8 cellular contexts compared by ENCODE assay signal in genomic region chr22:45163074-45163416, GRCh38. TPM values are rescaled to one million over a fixed set of nuclear protein-coding genes. Genes with fewer than 3 reads are reported as not detected.
DNase-seq lines count a peak whose midpoint lies in the region; ATAC-seq, FAIRE-seq and TF ChIP-seq lines count a peak whose summit lies in the region.

No MANE protein-coding gene starts in this region.

- H3K4me1 ChIP-seq in A549 (peaks cover 50% of the 10 kb centered on the region), iPS-20b (ENCODE audit: insufficient read depth, low read length) (peaks cover 21% of the 10 kb centered on the region), small intestine (ENCODE audit: control insufficient read depth in 2 of 2, insufficient read depth in 1 of 2, low read depth in 1 of 2, low read length in 1 of 2) (peaks cover 2 to 11% of the 10 kb centered on the region in 2 donors)

- H3K27me3 ChIP-seq in iPS-20b (ENCODE audit: insufficient read depth, low read length) (no peaks in the 10 kb centered on the region), small intestine (ENCODE audit: control insufficient read depth in 2 of 2, insufficient read depth in 2 of 2, low read length in 2 of 2) (no peaks in the 10 kb centered on the region)

- POLR2A ChIA-PET in A549 (lab: Yijun Ruan, JAX), result interaction anchor here (0.7 to 1.5 kb wide), 3 partner anchors 11 to 83 kb away, joined by 3 to 11 read pairs (median 5); no protein-coding TSS in a partner anchor

- peak overlapping the region; percentile 84 for H3K4me2 ChIP-seq in A549

- WGBS in A549 (ENCODE audit: missing lambda C conversion rate), result 5% methylated on average over 10 of the region's 11 CpGs
- WGBS in small intestine, 3 donors, result 4 to 8% (median 6%) methylated on average over 10 to 11 of the region's 11 CpGs

- H3K27ac ChIP-seq in A549 (peak overlapping the region; percentile 93 to 97), iPS-20b (ENCODE audit: low read length) (peak overlapping the region; percentile 78), small intestine (ENCODE audit: low read depth in 1 of 2, low read length in 1 of 2) (peak overlapping the region; percentile 73 to 99)

- in situ Hi-C loops in astrocyte of the cerebellum (cut with HindIII; ENCODE audit: low sequenced_read_pairs), result no loop called here

- peak overlapping the region; percentile 95 for H3K9ac ChIP-seq in iPS-20b (ENCODE audit: low read depth, low read length)

- TF ChIP-seq RAD21 in A549 (conservative IDR thresholded peaks at IDR 0.05 in 1 of 2, IDR thresholded peaks at IDR 0.05 in 1 of 2), result no peak

- no peak for TF ChIP-seq POLR2A in A549 (IDR thresholded peaks at IDR 0.05; ENCODE audit: low read length)

- ATAC-seq in A549 (peak; percentile 51 to 65; a peak in 5 of 6 replicates), GM21576 (IDR thresholded peaks at IDR 0.05; ENCODE audit: unreplicated experiment) (no peak), HG02840 (IDR thresholded peaks at IDR 0.05; ENCODE audit: low FRiP score, unreplicated experiment) (no peak)

- H3K4me3 ChIP-seq in A549, result peak overlapping the region; percentile 74
- H3K4me3 ChIP-seq in GM12865 (ENCODE audit: low read depth, low read length), result peak overlapping the region; percentile 73
- peak overlapping the region; percentile 55 for H3K4me3 ChIP-seq in astrocyte of the cerebellum (ENCODE audit: low read depth, low read length)
- peak overlapping the region; percentile 98 for H3K4me3 ChIP-seq in iPS-20b (ENCODE audit: low read length)
- H3K4me3 ChIP-seq in small intestine (ENCODE audit: low read depth in 1 of 2, low read length in 2 of 2), result peak overlapping the region; percentile 67 to 98

- FAIRE-seq in A549 (lab: Jason Lieb, UNC) (no peak), small intestine (lab: Jason Lieb, UNC) (no peak)

- no peak for TF ChIP-seq EP300 in A549 (IDR thresholded peaks at IDR 0.05)

- peak; percentile 8 to 32 for DNase-seq in A549 (ENCODE audit: low read depth in 1 of 2, low spot score in 1 of 2)
- DNase-seq in GM12865 (ENCODE audit: low read depth), result peak; percentile 41
- peak; percentile 16 for DNase-seq in M059J (ENCODE audit: low read depth)
- no peak for DNase-seq in astrocyte of the cerebellum (ENCODE audit: low read depth)
- DNase-seq in small intestine, result peak; percentile 36

- H3K36me3 ChIP-seq in iPS-20b (ENCODE audit: insufficient read depth, low read depth, low read length) (peaks cover 25% of the 10 kb centered on the region), small intestine (ENCODE audit: control insufficient read depth in 2 of 2, insufficient read depth in 2 of 2, low read length in 2 of 2) (peaks cover 0 to 4% of the 10 kb centered on the region in 2 donors)

- CTCF ChIA-PET in A549 (lab: Yijun Ruan, JAX), result interaction anchor here (0.6 to 1.5 kb wide), 5 partner anchors 10 to 100 kb away, joined by 3 to 5 read pairs (median 3); no protein-coding TSS in a partner anchor

- H3K9me3 ChIP-seq in A549, result no peaks in the 10 kb centered on the region
- no peaks in the 10 kb centered on the region for H3K9me3 ChIP-seq in iPS-20b (ENCODE audit: insufficient read depth, low read depth, low read length)
- H3K9me3 ChIP-seq in small intestine (ENCODE audit: control insufficient read depth, low read depth), result no peaks in the 10 kb centered on the region

- no peak for TF ChIP-seq CTCF in A549 (IDR thresholded peaks at IDR 0.05)
- no peak for TF ChIP-seq CTCF in GM12865 (IDR thresholded peaks at IDR 0.05; ENCODE audit: insufficient read depth, low read depth, low read length, missing control alignments)
- no peak for TF ChIP-seq CTCF in astrocyte of the cerebellum (IDR thresholded peaks at IDR 0.05; ENCODE audit: low read depth, low read length, missing control alignments)

TF ChIP-seq in A549, 52 proteins besides CTCF, POLR2A, EP300 and RAD21:
- TF ChIP-seq RFX5 (IDR thresholded peaks at IDR 0.05), result no peak

RNA-seq across cellular contexts. Expression of gene NUP50, which starts 0.7 kb away (rescaled TPM):
- 16.7 and 21.1 TPM in 2 replicates for polyA plus RNA-seq in A549 (2011; rRNA removed)
- polyA plus RNA-seq in A549 (2012; cell fraction: cytosol; rRNA removed), result 5.7 and 8.6 TPM in 2 replicates
- 6.0 and 6.7 TPM in 2 replicates for polyA plus RNA-seq in A549 (2012; cell fraction: nucleus; rRNA removed)
- 24.4 to 25.3 TPM (median 25.0 TPM) in 3 replicates for polyA plus RNA-seq in A549 (2017; fragmentation: RNase III; extraction: RNeasy Plus Mini Kit Qiagen cat#74134 plus additional on column Dnase treatment)
- polyA minus RNA-seq in A549 (2011; rRNA and poly(A)+ RNA removed), result 18.9 and 22.9 TPM in 2 replicates
- 51.7 and 63.5 TPM in 2 replicates for total RNA-seq in M059J (2014; rRNA removed; shearing (Covaris generic))
- 10 to 100 TPM; 15.7 to 19.5 (median 18.8) TPM for polyA plus RNA-seq in small intestine

Comparison
In these comparisons a context has a peak if more than half of its experiments do, and no peak if none do; other contexts are left out.
1. ATAC-seq: peak in A549 (2 of 2); none in GM21576 (single experiment) and HG02840 (single experiment).
2. Peak in every context shown above with its lines, with median percentiles within 50 percentile points of each other: H3K27ac ChIP-seq and H3K4me3 ChIP-seq.